13 cellular contexts compared by ENCODE assay signal in the genomic region with DNA sequence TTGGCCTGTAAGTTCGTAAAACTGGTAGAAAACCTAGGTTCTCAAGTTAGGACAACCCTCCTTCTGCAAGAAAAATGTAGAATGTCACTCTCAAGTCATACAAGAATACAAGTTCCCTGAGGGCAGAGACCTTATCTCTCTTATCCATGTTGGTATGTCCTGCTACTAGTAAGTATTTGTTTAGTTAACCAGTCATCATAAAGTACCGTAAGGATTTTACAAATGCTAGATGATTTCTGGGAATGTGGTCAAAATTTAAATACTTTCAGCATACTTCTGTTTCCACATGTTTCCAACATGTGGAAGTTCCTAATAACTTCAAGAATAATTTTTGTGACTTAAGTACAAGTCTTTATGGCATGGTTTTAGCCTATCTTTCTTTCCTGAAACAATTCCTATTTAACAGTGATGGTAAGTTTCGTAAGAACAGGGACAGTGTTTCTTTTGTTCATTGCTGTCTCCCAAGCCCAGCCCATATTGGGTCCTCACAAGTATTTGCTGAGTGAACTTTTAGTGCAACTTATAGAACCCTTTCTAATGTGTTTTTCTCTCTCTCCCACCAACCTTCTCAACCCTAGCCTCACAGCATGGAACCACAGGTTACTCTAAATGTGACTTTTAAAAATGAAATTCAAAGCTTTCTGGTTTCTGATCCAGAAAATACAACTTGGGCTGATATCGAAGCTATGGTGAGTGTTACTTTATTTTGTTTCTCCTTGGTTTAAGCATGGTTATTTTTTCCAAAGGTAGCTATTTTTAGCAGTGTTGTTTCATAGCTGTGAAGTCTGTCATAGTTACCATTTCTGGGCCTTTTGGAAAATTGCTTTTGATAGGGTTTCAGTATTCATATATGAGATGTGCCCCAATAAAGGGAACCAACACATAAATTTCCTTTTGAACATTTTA. TPM values are rescaled to one million over a fixed set of nuclear protein-coding genes. Genes with fewer than 3 reads are reported as not detected.
DNase-seq lines count a peak whose midpoint lies in the region; ATAC-seq and TF ChIP-seq lines count a peak whose summit lies in the region.
"Had no signal": no experiment of that assay in that cellular context is flagged by ENCODE, and none has a peak within 500 bp of the region (broad histone marks: within the 10 kb centered on the region; RNA-seq: fewer than 3 reads in every experiment).

No MANE protein-coding gene starts in this region.

- peak overlapping the region; percentile 74 for H3K4me3 Mint-ChIP-seq in activated CD4-positive, alpha-beta T cell treated with anti-CD3 and anti-CD28 coated beads, Interleukin-2, amount 10 ng/mL, durations not matched to agents 24 days and 14 days
- H3K4me3 Mint-ChIP-seq in activated T-helper 2 cell treated with anti-CD3 and anti-CD28 coated beads, Interferon-gamma antibody, Interleukin-2, Interleukin-4, amounts not matched to agents 10 μg/mL and 5 μg/mL and 100 μg/mL, durations not matched to agents 14 hours and 24 hours and 36 hours (ENCODE audit: low read depth) = peak overlapping the region; percentile 54

- TF ChIP-seq CTCF in hepatocyte (IDR thresholded peaks at IDR 0.05; ENCODE audit: poor library complexity) = no peak
- TF ChIP-seq CTCF in stomach (IDR thresholded peaks at IDR 0.05) = no peak
- no peak for TF ChIP-seq CTCF in GM13977 (IDR thresholded peaks at IDR 0.05; ENCODE audit: extremely low read depth, insufficient read depth, missing control alignments)

- no peaks in the 10 kb centered on the region for H3K27me3 Mint-ChIP-seq in activated CD4-positive, alpha-beta T cell treated with anti-CD3 and anti-CD28 coated beads, Interleukin-2, amount 10 ng/mL, durations not matched to agents 24 days and 14 days
- H3K27me3 Mint-ChIP-seq in activated T-helper 2 cell treated with anti-CD3 and anti-CD28 coated beads, Interferon-gamma antibody, Interleukin-2, Interleukin-4, amounts not matched to agents 10 μg/mL and 5 μg/mL and 100 μg/mL, durations not matched to agents 14 hours and 24 hours and 36 hours (ENCODE audit: low read depth) = no peaks in the 10 kb centered on the region

- H3K4me1 ChIP-seq in hepatocyte (ENCODE audit: insufficient read depth) (peaks cover 37% of the 10 kb centered on the region), stomach (peaks cover 38 to 77% (median 60%) of the 10 kb centered on the region in 4 donors)

- no peak overlapping the region for H3K4me3 ChIP-seq in hepatocyte
- peak overlapping the region in 1 of 4 donors; percentile 65 for H3K4me3 ChIP-seq in stomach

- H3K79me2 ChIP-seq in hepatocyte = peaks cover 80% of the 10 kb centered on the region

- no peak for TF ChIP-seq POLR2A in stomach (IDR thresholded peaks at IDR 0.05)

- H3K27me3 ChIP-seq in hepatocyte (no peaks in the 10 kb centered on the region), stomach (no peaks in the 10 kb centered on the region)

- H3K4me2 ChIP-seq in hepatocyte = peak overlapping the region; percentile 30

- in situ Hi-C loops in GM13977 (cut with MboI; ENCODE audit: low pct_unique_long_range_greater_than_20kb, low sequenced_read_pairs, unreplicated experiment) = no loop called here

- no peak for DNase-seq in activated CD4-positive, alpha-beta T cell treated with anti-CD3 and anti-CD28 coated beads, Interleukin-2, amount 10 ng/mL, durations not matched to agents 24 days and 14 days
- no peak for DNase-seq in activated CD4-positive, alpha-beta T cell treated with anti-CD3 and anti-CD28 coated beads for 1 hour
- DNase-seq in activated T-helper 2 cell treated with anti-CD3 and anti-CD28 coated beads, Interferon-gamma antibody, Interleukin-2, Interleukin-4, amounts not matched to agents 10 μg/mL and 5 μg/mL and 100 μg/mL, durations not matched to agents 14 hours and 24 hours and 36 hours (ENCODE audit: low spot score) = no peak
- DNase-seq in hepatocyte (ENCODE audit: low spot score) = no peak
- no peak for DNase-seq in stomach
- DNase-seq in GM13977 (ENCODE audit: low spot score) = no peak
- DNase-seq in NCI-H524 (lab: John Stamatoyannopoulos, UW) = no peak
- DNase-seq: ACHN; amygdala; islet precursor cell; NCI-H1048; stimulated activated CD4-positive, alpha-beta T cell treated with anti-CD3 and anti-CD28 coated beads, Interleukin-4, amount 100 ng/mL, for 24 hours had no signal

- no peak for ATAC-seq in activated CD4-positive, CD25-positive, alpha-beta regulatory T cell treated with anti-CD3 and anti-CD28 coated beads, Interleukin-2, amount 50 U/mL, for 24 hours

- H3K9me3 ChIP-seq in hepatocyte (ENCODE audit: low read depth) (no peaks in the 10 kb centered on the region), stomach (no peaks in the 10 kb centered on the region)

- peaks cover 6% of the 10 kb centered on the region for H4K20me1 ChIP-seq in hepatocyte (ENCODE audit: insufficient read depth, poor library complexity, severe bottlenecking)

- peaks cover 37% of the 10 kb centered on the region for H3K36me3 Mint-ChIP-seq in activated CD4-positive, alpha-beta T cell treated with anti-CD3 and anti-CD28 coated beads, Interleukin-2, amount 10 ng/mL, durations not matched to agents 24 days and 14 days (ENCODE audit: low read depth)
- H3K36me3 Mint-ChIP-seq in activated T-helper 2 cell treated with anti-CD3 and anti-CD28 coated beads, Interferon-gamma antibody, Interleukin-2, Interleukin-4, amounts not matched to agents 10 μg/mL and 5 μg/mL and 100 μg/mL, durations not matched to agents 14 hours and 24 hours and 36 hours (ENCODE audit: low read depth) = peaks cover 48% of the 10 kb centered on the region

- H3K4me1 Mint-ChIP-seq in activated CD4-positive, alpha-beta T cell treated with anti-CD3 and anti-CD28 coated beads, Interleukin-2, amount 10 ng/mL, durations not matched to agents 24 days and 14 days = peaks cover 40% of the 10 kb centered on the region
- peaks cover 39% of the 10 kb centered on the region for H3K4me1 Mint-ChIP-seq in activated T-helper 2 cell treated with anti-CD3 and anti-CD28 coated beads, Interferon-gamma antibody, Interleukin-2, Interleukin-4, amounts not matched to agents 10 μg/mL and 5 μg/mL and 100 μg/mL, durations not matched to agents 14 hours and 24 hours and 36 hours (ENCODE audit: low read depth)

- WGBS in hepatocyte (ENCODE audit: low lambda C conversion rate, missing lambda C conversion rate) = 67% methylated on average over 4 of the region's 4 CpGs
- 44 to 58% (median 57%) methylated on average over 4 of the region's 4 CpGs for WGBS in stomach, 5 donors

- peak overlapping the region; percentile 96 for H3K27ac Mint-ChIP-seq in activated CD4-positive, alpha-beta T cell treated with anti-CD3 and anti-CD28 coated beads, Interleukin-2, amount 10 ng/mL, durations not matched to agents 24 days and 14 days
- peak overlapping the region; percentile 82 for H3K27ac Mint-ChIP-seq in activated T-helper 2 cell treated with anti-CD3 and anti-CD28 coated beads, Interferon-gamma antibody, Interleukin-2, Interleukin-4, amounts not matched to agents 10 μg/mL and 5 μg/mL and 100 μg/mL, durations not matched to agents 14 hours and 24 hours and 36 hours

- TF ChIP-seq EP300 in stomach (IDR thresholded peaks at IDR 0.05) = no peak

- intact Hi-C loops in activated CD4-positive, alpha-beta T cell treated with anti-CD3 and anti-CD28 coated beads, Interleukin-2, amount 10 ng/mL, durations not matched to agents 24 days and 14 days (cut with micrococcal nuclease) = no loop called here
- intact Hi-C loops in activated T-helper 2 cell treated with anti-CD3 and anti-CD28 coated beads, Interferon-gamma antibody, Interleukin-2, Interleukin-4, amounts not matched to agents 10 μg/mL and 5 μg/mL and 100 μg/mL, durations not matched to agents 14 hours and 24 hours and 36 hours (cut with micrococcal nuclease) = no loop called here
- intact Hi-C loops in stomach (cut with DNase I; ENCODE audit: low total_unique reads) = no loop called here

- no peak overlapping the region for H2AFZ ChIP-seq in hepatocyte

- H3K27ac ChIP-seq in hepatocyte (peak overlapping the region; percentile 79), stomach (peak overlapping the region in 4 of 5 donors; percentile 30 to 99 (median 61))

- H3K9me2 ChIP-seq in hepatocyte (replicated peaks; ENCODE audit: insufficient read depth) = no peaks in the 10 kb centered on the region

- H3K36me3 ChIP-seq in hepatocyte (replicated peaks; ENCODE audit: insufficient read depth, low read depth) = peaks cover 4% of the 10 kb centered on the region
- H3K36me3 ChIP-seq in stomach = peaks cover 23 to 47% (median 43%) of the 10 kb centered on the region in 4 donors

- no peaks in the 10 kb centered on the region for H3K9me3 Mint-ChIP-seq in activated CD4-positive, alpha-beta T cell treated with anti-CD3 and anti-CD28 coated beads, Interleukin-2, amount 10 ng/mL, durations not matched to agents 24 days and 14 days
- H3K9me3 Mint-ChIP-seq in activated T-helper 2 cell treated with anti-CD3 and anti-CD28 coated beads, Interferon-gamma antibody, Interleukin-2, Interleukin-4, amounts not matched to agents 10 μg/mL and 5 μg/mL and 100 μg/mL, durations not matched to agents 14 hours and 24 hours and 36 hours = no peaks in the 10 kb centered on the region

RNA-seq across cellular contexts. Expression of a gene that starts 4.5 kb away (rescaled TPM):
- 51.2 and 53.5 TPM in 2 replicates for total RNA-seq in activated CD4-positive, alpha-beta T cell treated with anti-CD3 and anti-CD28 coated beads, Interleukin-2, amount 10 ng/mL, durations not matched to agents 24 days and 14 days
- total RNA-seq in activated T-helper 2 cell treated with anti-CD3 and anti-CD28 coated beads, Interferon-gamma antibody, Interleukin-2, Interleukin-4, amounts not matched to agents 10 μg/mL and 5 μg/mL and 100 μg/mL, durations not matched to agents 14 hours and 24 hours and 36 hours = 49.1 and 50.8 TPM in 2 replicates
- total RNA-seq in hepatocyte = 82.4 and 82.7 TPM in 2 replicates
- 37.6 and 37.7 TPM in 2 replicates for polyA plus RNA-seq in hepatocyte
- total RNA-seq in stomach = 100 to 1,000 TPM in 1 of 5 donors, 10 to 100 TPM in 4; 29.0 to 107 (median 46.7) TPM
- polyA plus RNA-seq in stomach = 10 to 100 TPM; 25.4 to 42.5 (median 30.4) TPM

RNA-seq across cellular contexts. Expression of a gene that starts 36.2 kb away (rescaled TPM):
- total RNA-seq in activated CD4-positive, alpha-beta T cell treated with anti-CD3 and anti-CD28 coated beads, Interleukin-2, amount 10 ng/mL, durations not matched to agents 24 days and 14 days = 17.9 and 19.1 TPM in 2 replicates
- 18.5 and 22.0 TPM in 2 replicates for total RNA-seq in activated T-helper 2 cell treated with anti-CD3 and anti-CD28 coated beads, Interferon-gamma antibody, Interleukin-2, Interleukin-4, amounts not matched to agents 10 μg/mL and 5 μg/mL and 100 μg/mL, durations not matched to agents 14 hours and 24 hours and 36 hours
- total RNA-seq in hepatocyte (6.7 and 11.4 TPM in 2 replicates), stomach (10 to 100 TPM in 2 of 5 donors, 1 to 10 TPM in 2, not detected in 1; 4.0 to 82.3 (median 28.2) TPM)
- polyA plus RNA-seq in hepatocyte (7.2 and 8.4 TPM in 2 replicates), stomach (1 to 10 TPM in 2 of 3 donors, under 1 TPM in 1; 0.85 to 1.9 (median 1.8) TPM)

RNA-seq across cellular contexts. Expression of a gene that starts 50.3 kb away (rescaled TPM):
- total RNA-seq in activated CD4-positive, alpha-beta T cell treated with anti-CD3 and anti-CD28 coated beads, Interleukin-2, amount 10 ng/mL, durations not matched to agents 24 days and 14 days = 88.1 and 93.3 TPM in 2 replicates
- total RNA-seq in activated T-helper 2 cell treated with anti-CD3 and anti-CD28 coated beads, Interferon-gamma antibody, Interleukin-2, Interleukin-4, amounts not matched to agents 10 μg/mL and 5 μg/mL and 100 μg/mL, durations not matched to agents 14 hours and 24 hours and 36 hours = 66.4 and 68.3 TPM in 2 replicates
- total RNA-seq in hepatocyte (4.8 and 8.0 TPM in 2 replicates), stomach (10 to 100 TPM; 13.0 to 47.5 (median 25.8) TPM)
- polyA plus RNA-seq in hepatocyte (6.2 and 7.0 TPM in 2 replicates), stomach (1 to 10 TPM; 2.0 to 2.3 (median 2.1) TPM)

RNA-seq across cellular contexts. Expression of a gene that starts 53.0 kb away (rescaled TPM):
- 0.65 and 0.92 TPM in 2 replicates for total RNA-seq in activated CD4-positive, alpha-beta T cell treated with anti-CD3 and anti-CD28 coated beads, Interleukin-2, amount 10 ng/mL, durations not matched to agents 24 days and 14 days
- not detected in 2 replicates for total RNA-seq in activated T-helper 2 cell treated with anti-CD3 and anti-CD28 coated beads, Interferon-gamma antibody, Interleukin-2, Interleukin-4, amounts not matched to agents 10 μg/mL and 5 μg/mL and 100 μg/mL, durations not matched to agents 14 hours and 24 hours and 36 hours
- total RNA-seq in hepatocyte (not detected in 2 replicates), stomach (under 1 TPM in 1 of 5 donors, not detected in 4; 0.55 TPM)
- polyA plus RNA-seq in hepatocyte (2.8 and 3.2 TPM in 2 replicates), stomach (not detected)

RNA-seq across cellular contexts. Expression of a gene that starts 58.3 kb away (rescaled TPM):
- total RNA-seq in activated CD4-positive, alpha-beta T cell treated with anti-CD3 and anti-CD28 coated beads, Interleukin-2, amount 10 ng/mL, durations not matched to agents 24 days and 14 days = 5,051 and 5,500 TPM in 2 replicates
- total RNA-seq in activated T-helper 2 cell treated with anti-CD3 and anti-CD28 coated beads, Interferon-gamma antibody, Interleukin-2, Interleukin-4, amounts not matched to agents 10 μg/mL and 5 μg/mL and 100 μg/mL, durations not matched to agents 14 hours and 24 hours and 36 hours = 5,483 and 5,636 TPM in 2 replicates
- not detected in 2 replicates for total RNA-seq in hepatocyte
- polyA plus RNA-seq in hepatocyte = 2.9 TPM in 1 of 2 replicates, not detected in the other
- not detected for total RNA-seq in stomach
- polyA plus RNA-seq in stomach = not detected
